8 cellular contexts compared by ENCODE assay signal in the genomic region with DNA sequence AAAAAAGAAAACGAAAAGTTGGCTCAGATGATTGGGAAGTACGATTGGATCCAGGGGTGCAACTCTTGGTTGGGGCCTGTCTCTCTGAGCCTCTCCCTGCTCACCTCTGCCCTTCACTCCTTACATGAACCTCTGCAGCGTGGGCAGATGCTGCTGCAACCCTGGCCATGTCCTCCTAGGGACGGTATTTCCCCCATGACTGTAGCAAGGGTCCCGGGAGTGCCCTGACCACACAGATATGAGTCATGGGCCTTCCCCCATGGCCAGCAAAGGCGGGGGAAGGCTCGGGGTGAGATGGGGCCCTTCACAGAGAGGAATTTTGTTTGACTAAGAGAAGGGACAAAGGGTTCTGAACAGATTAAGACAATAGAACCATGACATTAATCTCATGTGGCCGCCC.
DNase-seq lines count a peak whose midpoint lies in the region; ATAC-seq and TF ChIP-seq lines count a peak whose summit lies in the region.

No MANE protein-coding gene starts in this region.

- no peak for TF ChIP-seq CTCF in GM10266 (IDR thresholded peaks at IDR 0.05; ENCODE audit: control insufficient read depth, insufficient read depth, low read depth, missing control alignments)

- DNase-seq in GM10266 (ENCODE audit: extremely low spot score) (peak; percentile 94), HuH-7.5 (ENCODE audit: low spot score) (peak; percentile 39), mucosa of gallbladder (ENCODE audit: low spot score) (peak; percentile 31), inferior parietal cortex (ENCODE audit: extremely low spot score) (no peak), DMS79 treated with DMSO at 0.1 percent for 48 hours (lab: John Stamatoyannopoulos, UW) (no peak), SK-N-DZ (ENCODE audit: low spot score) (no peak)
- DNase-seq in activated T-helper 9 cell treated with anti-CD3 and anti-CD28 coated beads, Interleukin-2, amount 50 U/mL, for 16 hours (ENCODE audit: low read depth): peak; percentile 69

- ATAC-seq in GM21723 (IDR thresholded peaks at IDR 0.05; ENCODE audit: unreplicated experiment): peak; percentile 93

Comparison
In these comparisons a context has a peak if more than half of its experiments do, and no peak if none do; other contexts are left out.
1. DNase-seq: peak in GM10266 (single experiment), HuH-7.5 (single experiment), activated T-helper 9 cell treated with anti-CD3 and anti-CD28 coated beads, Interleukin-2, amount 50 U/mL, for 16 hours (single experiment) and mucosa of gallbladder (single experiment); none in inferior parietal cortex (single experiment), DMS79 treated with DMSO at 0.1 percent for 48 hours (single experiment) and SK-N-DZ (single experiment).